In genomic region chr14:68918612-68919011, GRCh38 we compare ENCODE assay signal across 24 cellular contexts.
A peak's percentile ranks its signal among the peaks of the same experiment; 100 is the strongest.
DNase-seq lines count a peak whose midpoint lies in the region; ATAC-seq and TF ChIP-seq lines count a peak whose summit lies in the region.
"Had no signal": no experiment of that assay in that cellular context is flagged by ENCODE, and none has a peak within 500 bp of the region (broad histone marks: within the 10 kb centered on the region; RNA-seq: fewer than 3 reads in every experiment).

No MANE protein-coding gene starts in this region.

- no peaks in the 10 kb centered on the region for H3K9me3 ChIP-seq in CD4-positive, alpha-beta memory T cell (ENCODE audit: control insufficient read depth in 1 of 2, low read length in 2 of 2)
- H3K9me3 ChIP-seq in breast epithelium = no peaks in the 10 kb centered on the region
- H3K9me3 ChIP-seq: SK-N-SH, testis had no signal

- no peaks in the 10 kb centered on the region for H3K27me3 ChIP-seq in CD4-positive, alpha-beta memory T cell (ENCODE audit: insufficient read depth, low read length)
- H3K27me3 ChIP-seq in breast epithelium = no peaks in the 10 kb centered on the region
- H3K27me3 ChIP-seq: testis had no signal

- H3K27ac Mint-ChIP-seq in CD14-positive monocyte (peak overlapping the region; percentile 47 to 85 (median 78)), osteocyte (ENCODE audit: unreplicated experiment) (peak overlapping the region; percentile 63)
- H3K27ac Mint-ChIP-seq in CD4-positive, alpha-beta memory T cell = peak overlapping the region in 4 of 7 donors; percentile 14 to 79 (median 29)
- H3K27ac Mint-ChIP-seq: IgD-negative memory B cell had no signal

- H3K9me3 Mint-ChIP-seq in CD14-positive monocyte = peaks cover 0 to 7% (median 1%) of the 10 kb centered on the region in 7 donors
- no peaks in the 10 kb centered on the region for H3K9me3 Mint-ChIP-seq in CD4-positive, alpha-beta memory T cell
- H3K9me3 Mint-ChIP-seq in osteocyte (ENCODE audit: unreplicated experiment) = no peaks in the 10 kb centered on the region
- H3K9me3 Mint-ChIP-seq: central memory CD8-positive, alpha-beta T cell had no signal

- no peaks in the 10 kb centered on the region for H3K4me1 ChIP-seq in CD4-positive, alpha-beta memory T cell (ENCODE audit: insufficient read depth, low read length)
- H3K4me1 ChIP-seq in breast epithelium = peaks cover 5 to 13% of the 10 kb centered on the region in 2 donors
- H3K4me1 ChIP-seq: testis had no signal

- H3K27ac ChIP-seq in CD4-positive, alpha-beta memory T cell (ENCODE audit: low read depth, low read length) = no peak overlapping the region
- H3K27ac ChIP-seq in breast epithelium = peak overlapping the region; percentile 30 to 55
- H3K27ac ChIP-seq: testis, VCaP had no signal

- no peak for DNase-seq in CD14-positive monocyte (ENCODE audit: low spot score)
- no peak for DNase-seq in CD4-positive, alpha-beta memory T cell
- no peak for DNase-seq in breast epithelium (ENCODE audit: low spot score in 2 of 2)
- DNase-seq in osteocyte (ENCODE audit: extremely low spot score, unreplicated experiment) = no peak
- no peak for DNase-seq in DMS79 treated with DMSO at 0.1 percent for 48 hours (lab: John Stamatoyannopoulos, UW)
- no peak for DNase-seq in head of caudate nucleus
- DNase-seq: activated CD4-positive, alpha-beta T cell treated with anti-CD3 and anti-CD28 coated beads, Interleukin-2, amount 50 U/mL, for 4 hours; activated CD8-positive, alpha-beta memory T cell treated with anti-CD3 and anti-CD28 coated beads, Interleukin-2, amount 50 U/mL, for 4 hours; activated effector memory CD4-positive, alpha-beta T cell treated with Interleukin-2 at 50 U/mL for 16 hours; anterior cingulate cortex; NCI-H1105 treated with DMSO at 0.1 percent for 48 hours; NCI-H2081 treated with DMSO at 0.1 percent for 48 hours; NCI-H345; NCI-H774; occipital lobe; retina; RPMI8226; SK-N-SH; testis had no signal

- POLR2A ChIA-PET in CD4-positive, alpha-beta memory T cell (lab: Charles Lee; ENCODE audit: partially characterized antibody) = no interaction called here

- H3K36me3 Mint-ChIP-seq in CD14-positive monocyte (peaks cover 66 to 72% of the 10 kb centered on the region in 2 donors), osteocyte (ENCODE audit: unreplicated experiment) (peaks cover 40% of the 10 kb centered on the region)
- peaks cover 22 to 24% of the 10 kb centered on the region in 2 donors for H3K36me3 Mint-ChIP-seq in CD4-positive, alpha-beta memory T cell
- H3K36me3 Mint-ChIP-seq: IgD-negative memory B cell had no signal

- no peak for ATAC-seq in HG03045 (IDR thresholded peaks at IDR 0.05; ENCODE audit: unreplicated experiment)
- ATAC-seq: HCT116 had no signal

- no peak overlapping the region for H3K4me3 Mint-ChIP-seq in CD14-positive monocyte
- H3K4me3 Mint-ChIP-seq in CD4-positive, alpha-beta memory T cell = no peak overlapping the region
- no peak overlapping the region for H3K4me3 Mint-ChIP-seq in osteocyte (ENCODE audit: unreplicated experiment)
- H3K4me3 Mint-ChIP-seq: central memory CD8-positive, alpha-beta T cell; IgD-negative memory B cell had no signal

- peaks cover 4% of the 10 kb centered on the region for H3K36me3 ChIP-seq in CD4-positive, alpha-beta memory T cell (ENCODE audit: insufficient read depth, low read length)
- H3K36me3 ChIP-seq in breast epithelium = no peaks in the 10 kb centered on the region

- H3K4me1 Mint-ChIP-seq in CD14-positive monocyte = peaks cover 35% of the 10 kb centered on the region
- peaks cover 0 to 9% (median 5%) of the 10 kb centered on the region in 4 donors for H3K4me1 Mint-ChIP-seq in CD4-positive, alpha-beta memory T cell
- H3K4me1 Mint-ChIP-seq in osteocyte (ENCODE audit: unreplicated experiment) = peaks cover 32% of the 10 kb centered on the region
- H3K4me1 Mint-ChIP-seq: central memory CD8-positive, alpha-beta T cell; IgD-negative memory B cell had no signal

- TF ChIP-seq CTCF in CD14-positive monocyte (IDR thresholded peaks at IDR 0.05) (no peak), breast epithelium (IDR thresholded peaks at IDR 0.05) (no peak), osteocyte (IDR thresholded peaks at IDR 0.05) (no peak)

- TF ChIP-seq POLR2A in breast epithelium (IDR thresholded peaks at IDR 0.05) = no peak

- CTCF ChIA-PET in CD4-positive, alpha-beta memory T cell (lab: Charles Lee; ENCODE audit: partially characterized antibody) = no interaction called here

- no peak overlapping the region for H3K4me3 ChIP-seq in CD4-positive, alpha-beta memory T cell (ENCODE audit: low read length in 2 of 2)
- H3K4me3 ChIP-seq in breast epithelium = no peak overlapping the region
- H3K4me3 ChIP-seq: testis had no signal

- intact Hi-C loops in CD14-positive monocyte (cut with micrococcal nuclease) = no loop called here
- intact Hi-C loops in CD4-positive, alpha-beta memory T cell (cut with micrococcal nuclease) = no loop called here
- intact Hi-C loops in breast epithelium (cut with DNase I; ENCODE audit: low total_unique reads) = loop anchor here (10.0 kb wide), 1 partner anchor 186 kb away; no protein-coding TSS in a partner anchor
- intact Hi-C loops in head of caudate nucleus (cut with DNase I) = no loop called here

- H3K27me3 Mint-ChIP-seq in CD14-positive monocyte (ENCODE audit: low read depth in 3 of 3) (no peaks in the 10 kb centered on the region), osteocyte (ENCODE audit: unreplicated experiment) (no peaks in the 10 kb centered on the region)
- H3K27me3 Mint-ChIP-seq in CD4-positive, alpha-beta memory T cell = no peaks in the 10 kb centered on the region
- H3K27me3 Mint-ChIP-seq: central memory CD8-positive, alpha-beta T cell had no signal
